ENCODE assay signal across 28 cellular contexts in the genomic region with DNA sequence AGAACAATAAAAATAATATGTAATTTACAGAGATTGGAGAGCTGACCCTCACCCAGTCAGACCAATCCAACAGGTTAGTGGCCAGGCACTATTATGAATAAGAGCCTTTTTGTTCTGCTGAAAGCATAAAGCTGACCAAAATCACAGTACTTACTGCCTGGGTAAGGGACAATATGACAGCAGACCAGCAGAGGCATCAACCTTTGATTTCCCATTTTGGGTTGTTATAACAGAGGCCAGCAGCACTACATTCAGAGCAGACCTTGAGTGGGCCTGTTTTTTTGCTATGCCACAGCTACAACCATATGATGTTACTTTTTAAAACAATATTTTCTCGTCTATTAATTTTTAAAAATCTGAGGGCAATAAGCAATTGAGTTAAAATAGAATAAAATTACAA.
"Had no signal": no experiment of that assay in that cellular context is flagged by ENCODE, and none has a peak within 500 bp of the region (broad histone marks: within the 10 kb centered on the region; RNA-seq: fewer than 3 reads in every experiment).

No MANE protein-coding gene starts in this region.

- H3K36me3 ChIP-seq: gastroesophageal sphincter, upper lobe of left lung had no signal

- H3K36me3 Mint-ChIP-seq: activated CD8-positive, alpha-beta memory T cell treated with anti-CD3 and anti-CD28 coated beads, Interleukin-2, amount 10 ng/mL, durations not matched to agents 7 days and 5 days; activated naive CD4-positive, alpha-beta T cell treated with anti-CD3 and anti-CD28 coated beads, Interleukin-2, amount 10 ng/mL, durations not matched to agents 7 days and 5 days; memory B cell had no signal

- H3K4me1 ChIP-seq: gastroesophageal sphincter, upper lobe of left lung had no signal

- FAIRE-seq: bronchial epithelial cell, keratinocyte, small intestine had no signal

- H3K4me1 Mint-ChIP-seq: activated CD4-positive, alpha-beta T cell treated with anti-CD3 and anti-CD28 coated beads, Interleukin-2, amount 10 ng/mL, durations not matched to agents 7 days and 5 days; activated CD8-positive, alpha-beta memory T cell treated with anti-CD3 and anti-CD28 coated beads, Interleukin-2, amount 10 ng/mL, durations not matched to agents 7 days and 5 days; activated naive CD4-positive, alpha-beta T cell treated with anti-CD3 and anti-CD28 coated beads, Interleukin-2, amount 10 ng/mL, durations not matched to agents 7 days and 5 days; memory B cell; nephron progenitor cell had no signal

- ATAC-seq: activated CD4-positive, CD25-positive, alpha-beta regulatory T cell treated with anti-CD3 and anti-CD28 coated beads, Interleukin-2, amount 50 U/mL, for 24 hours; activated CD8-positive, alpha-beta memory T cell treated with anti-CD3 and anti-CD28 coated beads, Interleukin-2, amount 10 ng/mL, durations not matched to agents 7 days and 5 days; activated CD8-positive, alpha-beta T cell treated with anti-CD3 and anti-CD28 coated beads for 36 hours; gastroesophageal sphincter; left colon; mucosa of descending colon; sciatic nerve had no signal

- H3K27ac Mint-ChIP-seq: activated CD4-positive, alpha-beta T cell treated with anti-CD3 and anti-CD28 coated beads, Interleukin-2, amount 10 ng/mL, durations not matched to agents 7 days and 5 days; activated CD8-positive, alpha-beta memory T cell treated with anti-CD3 and anti-CD28 coated beads, Interleukin-2, amount 10 ng/mL, durations not matched to agents 7 days and 5 days; activated CD8-positive, alpha-beta T cell treated with anti-CD3 and anti-CD28 coated beads for 36 hours; activated naive CD4-positive, alpha-beta T cell treated with anti-CD3 and anti-CD28 coated beads, Interleukin-2, amount 10 ng/mL, durations not matched to agents 7 days and 5 days; memory B cell; nephron progenitor cell had no signal

- H3K9me3 Mint-ChIP-seq: activated CD8-positive, alpha-beta T cell treated with anti-CD3 and anti-CD28 coated beads for 36 hours; activated naive CD4-positive, alpha-beta T cell treated with anti-CD3 and anti-CD28 coated beads, Interleukin-2, amount 10 ng/mL, durations not matched to agents 7 days and 5 days; memory B cell; nephron progenitor cell had no signal

- H3K27ac ChIP-seq: epithelial cell of prostate, gastroesophageal sphincter, upper lobe of left lung had no signal

- H3K4me3 ChIP-seq: gastroesophageal sphincter, mucosa of descending colon, upper lobe of left lung had no signal

- DNase-seq: activated CD4-positive, alpha-beta T cell treated with anti-CD3 and anti-CD28 coated beads, Interleukin-2, amount 10 ng/mL, durations not matched to agents 7 days and 5 days; activated CD8-positive, alpha-beta memory T cell treated with anti-CD3 and anti-CD28 coated beads, Interleukin-2, amount 10 ng/mL, durations not matched to agents 7 days and 5 days; activated CD8-positive, alpha-beta T cell treated with anti-CD3 and anti-CD28 coated beads for 36 hours; activated effector memory CD4-positive, alpha-beta T cell treated with anti-CD3 and anti-CD28 coated beads, Interleukin-2, amount 50 U/mL, for 16 hours; activated naive CD4-positive, alpha-beta T cell treated with anti-CD3 and anti-CD28 coated beads, Interleukin-2, amount 10 ng/mL, durations not matched to agents 7 days and 5 days; activated T-cell treated with anti-CD3 and anti-CD28 coated beads for 4 hours; amygdala; cortex of kidney; head of caudate nucleus; hypothalamus; left colon; mucosa of descending colon; nephron progenitor cell; occipital lobe; posterior cingulate gyrus; small intestine; stimulated activated CD4-positive, alpha-beta T cell treated with anti-CD3 and anti-CD28 coated beads, Interleukin-15, amount 100 ng/mL, for 24 hours; stimulated activated CD4-positive, alpha-beta T cell treated with anti-CD3 and anti-CD28 coated beads, Interleukin-2, amount 100 ng/mL, for 48 hours; stimulated activated CD8-positive, alpha-beta memory T cell treated with anti-CD3 and anti-CD28 coated beads, Interleukin-4, amount 100 ng/mL, for 48 hours; stimulated activated naive CD4-positive, alpha-beta T cell treated with Interleukin-2 at 50 U/mL for 16 hours; upper lobe of left lung had no signal

- H3K27me3 ChIP-seq: gastroesophageal sphincter, upper lobe of left lung had no signal

- H3K27me3 Mint-ChIP-seq: activated CD4-positive, alpha-beta T cell treated with anti-CD3 and anti-CD28 coated beads, Interleukin-2, amount 10 ng/mL, durations not matched to agents 7 days and 5 days; activated CD8-positive, alpha-beta memory T cell treated with anti-CD3 and anti-CD28 coated beads, Interleukin-2, amount 10 ng/mL, durations not matched to agents 7 days and 5 days; activated CD8-positive, alpha-beta T cell treated with anti-CD3 and anti-CD28 coated beads for 36 hours; activated naive CD4-positive, alpha-beta T cell treated with anti-CD3 and anti-CD28 coated beads, Interleukin-2, amount 10 ng/mL, durations not matched to agents 7 days and 5 days; memory B cell had no signal

- H3K4me3 Mint-ChIP-seq: activated CD4-positive, alpha-beta T cell treated with anti-CD3 and anti-CD28 coated beads, Interleukin-2, amount 10 ng/mL, durations not matched to agents 7 days and 5 days; activated CD8-positive, alpha-beta memory T cell treated with anti-CD3 and anti-CD28 coated beads, Interleukin-2, amount 10 ng/mL, durations not matched to agents 7 days and 5 days; activated CD8-positive, alpha-beta T cell treated with anti-CD3 and anti-CD28 coated beads for 36 hours; activated naive CD4-positive, alpha-beta T cell treated with anti-CD3 and anti-CD28 coated beads, Interleukin-2, amount 10 ng/mL, durations not matched to agents 7 days and 5 days; memory B cell; nephron progenitor cell had no signal

- H3K9me3 ChIP-seq: gastroesophageal sphincter, mucosa of descending colon, upper lobe of left lung had no signal
